ENCODE assay signal across 8 cellular contexts in genomic region chr22:31489632-31490495, GRCh38. TPM values are rescaled to one million over a fixed set of nuclear protein-coding genes. Genes with fewer than 3 reads are reported as not detected.
DNase-seq lines count a peak whose midpoint lies in the region; ATAC-seq, FAIRE-seq and TF ChIP-seq lines count a peak whose summit lies in the region.

A gene with protein sequence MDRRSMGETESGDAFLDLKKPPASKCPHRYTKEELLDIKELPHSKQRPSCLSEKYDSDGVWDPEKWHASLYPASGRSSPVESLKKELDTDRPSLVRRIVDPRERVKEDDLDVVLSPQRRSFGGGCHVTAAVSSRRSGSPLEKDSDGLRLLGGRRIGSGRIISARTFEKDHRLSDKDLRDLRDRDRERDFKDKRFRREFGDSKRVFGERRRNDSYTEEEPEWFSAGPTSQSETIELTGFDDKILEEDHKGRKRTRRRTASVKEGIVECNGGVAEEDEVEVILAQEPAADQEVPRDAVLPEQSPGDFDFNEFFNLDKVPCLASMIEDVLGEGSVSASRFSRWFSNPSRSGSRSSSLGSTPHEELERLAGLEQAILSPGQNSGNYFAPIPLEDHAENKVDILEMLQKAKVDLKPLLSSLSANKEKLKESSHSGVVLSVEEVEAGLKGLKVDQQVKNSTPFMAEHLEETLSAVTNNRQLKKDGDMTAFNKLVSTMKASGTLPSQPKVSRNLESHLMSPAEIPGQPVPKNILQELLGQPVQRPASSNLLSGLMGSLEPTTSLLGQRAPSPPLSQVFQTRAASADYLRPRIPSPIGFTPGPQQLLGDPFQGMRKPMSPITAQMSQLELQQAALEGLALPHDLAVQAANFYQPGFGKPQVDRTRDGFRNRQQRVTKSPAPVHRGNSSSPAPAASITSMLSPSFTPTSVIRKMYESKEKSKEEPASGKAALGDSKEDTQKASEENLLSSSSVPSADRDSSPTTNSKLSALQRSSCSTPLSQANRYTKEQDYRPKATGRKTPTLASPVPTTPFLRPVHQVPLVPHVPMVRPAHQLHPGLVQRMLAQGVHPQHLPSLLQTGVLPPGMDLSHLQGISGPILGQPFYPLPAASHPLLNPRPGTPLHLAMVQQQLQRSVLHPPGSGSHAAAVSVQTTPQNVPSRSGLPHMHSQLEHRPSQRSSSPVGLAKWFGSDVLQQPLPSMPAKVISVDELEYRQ (minus strand): TSS chr22:31489842. CDS start chr22:31488718, 1,124 bp downstream.

- WGBS in pancreas, 2 donors: 1% methylated on average over 50 to 100 of the region's 100 CpGs
- WGBS in thymus: under 1% methylated on average over 100 of the region's 100 CpGs

- ATAC-seq in activated naive CD8-positive, alpha-beta T cell treated with anti-CD3 and anti-CD28 coated beads, Interleukin-2, amount 10 ng/mL, durations not matched to agents 7 days and 5 days (ENCODE audit: low read depth): peak; percentile 73
- peak; percentile 95 for ATAC-seq in Right ventricle myocardium inferior
- peak; percentile 91 to 96 (median 95) for ATAC-seq in pancreas

- peak within 1 kb of the TSS; percentile 95 for H3K4me3 Mint-ChIP-seq in activated naive CD8-positive, alpha-beta T cell treated with anti-CD3 and anti-CD28 coated beads, Interleukin-2, amount 10 ng/mL, durations not matched to agents 7 days and 5 days

- H3K4me1 ChIP-seq in MM.1S (ENCODE audit: low read length) (peaks cover 21% of the 10 kb centered on the region), pancreas (peaks cover 7 to 13% (median 8%) of the 10 kb centered on the region in 3 donors), thymus (ENCODE audit: control insufficient read depth, insufficient read depth, low read length) (peaks cover 9% of the 10 kb centered on the region)

- no peaks in the 10 kb centered on the region for H3K27me3 Mint-ChIP-seq in activated naive CD8-positive, alpha-beta T cell treated with anti-CD3 and anti-CD28 coated beads, Interleukin-2, amount 10 ng/mL, durations not matched to agents 7 days and 5 days

- peak; percentile 80 for DNase-seq in EL
- DNase-seq in GOT3 (lab: John Stamatoyannopoulos, UW): peak; percentile 53
- peak; percentile 85 for DNase-seq in MM.1S
- peak; percentile 37 to 70 for DNase-seq in SW 1271 (lab: John Stamatoyannopoulos, UW)
- peak; percentile 87 for DNase-seq in activated naive CD8-positive, alpha-beta T cell treated with anti-CD3 and anti-CD28 coated beads, Interleukin-2, amount 10 ng/mL, durations not matched to agents 7 days and 5 days
- DNase-seq in Right ventricle myocardium inferior (ENCODE audit: missing footprints): peak; percentile 94
- DNase-seq in pancreas: peak; percentile 86 to 95 (median 90)

- H3K9me2 ChIP-seq in MM.1S (replicated peaks; ENCODE audit: insufficient read depth, low read length): no peaks in the 10 kb centered on the region

- H3K27ac Mint-ChIP-seq in activated naive CD8-positive, alpha-beta T cell treated with anti-CD3 and anti-CD28 coated beads, Interleukin-2, amount 10 ng/mL, durations not matched to agents 7 days and 5 days: peak within 1 kb of the TSS; percentile 99

- H3K36me3 Mint-ChIP-seq in activated naive CD8-positive, alpha-beta T cell treated with anti-CD3 and anti-CD28 coated beads, Interleukin-2, amount 10 ng/mL, durations not matched to agents 7 days and 5 days: peaks cover 16% of the 10 kb centered on the region

- no peak for FAIRE-seq in pancreas (lab: Jason Lieb, UNC)

- intact Hi-C loops in Right ventricle myocardium inferior (cut with DNase I) (loop anchor here (5.0 kb wide), 3 partner anchors 38 to 262 kb away; partner anchors contain the start of genes DEPDC5, DRG1 and PRR14L), pancreas (cut with DNase I) (no loop called here)

- peaks cover 4% of the 10 kb centered on the region; the same call in 1 of the 2 replicates for H3K36me3 ChIP-seq in MM.1S (replicated peaks; ENCODE audit: insufficient read depth, low read length)
- peaks cover 0 to 5% (median 0%) of the 10 kb centered on the region in 3 donors for H3K36me3 ChIP-seq in pancreas
- H3K36me3 ChIP-seq in thymus (ENCODE audit: control insufficient read depth, insufficient read depth): no peaks in the 10 kb centered on the region

- H3K27me3 ChIP-seq in MM.1S (replicated peaks; ENCODE audit: insufficient read depth, low read length): no peaks in the 10 kb centered on the region
- H3K27me3 ChIP-seq in pancreas: no peaks in the 10 kb centered on the region
- no peaks in the 10 kb centered on the region for H3K27me3 ChIP-seq in thymus (ENCODE audit: control insufficient read depth, insufficient read depth)

- H3K4me2 ChIP-seq in MM.1S (ENCODE audit: low read depth, low read length): peak within 1 kb of the TSS; percentile 84

- POLR2A ChIA-PET in activated naive CD8-positive, alpha-beta T cell treated with anti-CD3 and anti-CD28 coated beads, Interleukin-2, amount 10 ng/mL, durations not matched to agents 7 days and 5 days (lab: Charles Lee): interaction anchor here (0.5 to 2.8 kb wide), 5 partner anchors 13 to 143 kb away, joined by 3 to 10 read pairs (median 3); partner anchors contain the start of gene PATZ1

- H3K4me1 Mint-ChIP-seq in activated naive CD8-positive, alpha-beta T cell treated with anti-CD3 and anti-CD28 coated beads, Interleukin-2, amount 10 ng/mL, durations not matched to agents 7 days and 5 days: peaks cover 32% of the 10 kb centered on the region

- H3K4me3 ChIP-seq in MM.1S (ENCODE audit: low read length) (peak within 1 kb of the TSS; percentile 79), pancreas (peak within 1 kb of the TSS; percentile 69 to 90 (median 86)), thymus (ENCODE audit: low read length) (peak within 1 kb of the TSS; percentile 56)

- H3K9me3 ChIP-seq in MM.1S (replicated peaks; ENCODE audit: insufficient read depth, low read length) (no peaks in the 10 kb centered on the region), pancreas (no peaks in the 10 kb centered on the region), thymus (ENCODE audit: control insufficient read depth) (no peaks in the 10 kb centered on the region)

- H3F3A ChIP-seq in MM.1S (ENCODE audit: insufficient read depth, low read length): peaks cover 37% of the 10 kb centered on the region

- peak within 1 kb of the TSS; percentile 90 for H3K9ac ChIP-seq in MM.1S (ENCODE audit: low read length)

- H3K9me3 Mint-ChIP-seq in activated naive CD8-positive, alpha-beta T cell treated with anti-CD3 and anti-CD28 coated beads, Interleukin-2, amount 10 ng/mL, durations not matched to agents 7 days and 5 days: no peaks in the 10 kb centered on the region

- H2AFZ ChIP-seq in MM.1S (ENCODE audit: low read length): peak within 1 kb of the TSS; percentile 78

- H3K27ac ChIP-seq in MM.1S (ENCODE audit: low read length) (peak within 1 kb of the TSS; percentile 92), pancreas (peak within 1 kb of the TSS; percentile 96 to 98 (median 97)), thymus (ENCODE audit: low read depth) (peak within 1 kb of the TSS; percentile 96)

- no peaks in the 10 kb centered on the region for H4K20me1 ChIP-seq in MM.1S (ENCODE audit: insufficient read depth, low read length)

- TF ChIP-seq CTCF in MM.1S (IDR thresholded peaks at IDR 0.05; ENCODE audit: low read length): no peak
- no peak for TF ChIP-seq CTCF in pancreas (IDR thresholded peaks at IDR 0.05)

- peaks cover 46% of the 10 kb centered on the region for H3K79me2 ChIP-seq in MM.1S (ENCODE audit: low read length)

RNA-seq across cellular contexts. Expression of the gene that starts here (rescaled TPM):
- total RNA-seq in activated naive CD8-positive, alpha-beta T cell treated with anti-CD3 and anti-CD28 coated beads, Interleukin-2, amount 10 ng/mL, durations not matched to agents 7 days and 5 days: 10 to 100 TPM; 38.6 to 41.0 TPM
- total RNA-seq in Right ventricle myocardium inferior: 30.5 TPM
- 10 to 100 TPM in 4 of 6 donors, 1 to 10 TPM in 2; 8.8 to 15.3 (median 10.7) TPM for total RNA-seq in pancreas
- 1 to 10 TPM; 6.9 to 9.5 TPM for polyA plus RNA-seq in pancreas
- 12.1 TPM for polyA plus RNA-seq in thymus

Comparison
In these comparisons a context has a peak if more than half of its experiments do, and no peak if none do; other contexts are left out.
1. Peak in every context shown above with its lines: DNase-seq, ATAC-seq, H3K4me3 ChIP-seq and H3K27ac ChIP-seq.